Comparison of ENCODE assay signal across 29 cellular contexts in the genomic region with DNA sequence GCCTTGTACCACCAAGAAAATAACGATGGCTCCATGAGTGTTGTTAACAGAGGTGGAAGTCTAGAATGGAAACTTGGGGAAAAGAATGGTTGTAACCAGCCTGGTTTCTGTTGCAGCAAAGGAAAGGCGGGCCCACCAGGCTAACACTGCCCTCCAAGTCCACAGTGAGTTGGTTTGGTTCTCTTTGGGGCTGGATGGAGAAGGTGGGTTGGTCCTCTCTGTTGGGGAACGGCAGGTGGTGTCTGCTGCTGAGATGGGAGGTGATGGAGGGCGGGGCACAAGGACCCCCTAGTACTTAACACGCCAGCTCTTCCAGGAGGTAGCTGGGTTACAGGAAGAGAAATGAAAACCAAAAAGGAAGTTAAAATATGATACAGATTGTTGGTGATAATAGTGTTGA.
A peak's percentile ranks its signal among the peaks of the same experiment; 100 is the strongest.
DNase-seq lines count a peak whose midpoint lies in the region; ATAC-seq, FAIRE-seq and TF ChIP-seq lines count a peak whose summit lies in the region.
"Had no signal": no experiment of that assay in that cellular context is flagged by ENCODE, and none has a peak within 500 bp of the region (broad histone marks: within the 10 kb centered on the region; RNA-seq: fewer than 3 reads in every experiment).

No MANE protein-coding gene starts in this region.

- H3K9ac ChIP-seq in astrocyte (ENCODE audit: low read length): no peak overlapping the region

- DNase-seq in T-helper 2 cell treated with Interferon-gamma antibody and Interleukin-4, amounts not matched to agents 5 μg/mL and 100 μg/mL, for 36 hours (ENCODE audit: low spot score): no peak
- DNase-seq in T-helper 2 cell (no peak), A549 (ENCODE audit: low read depth in 1 of 2, low spot score in 1 of 2) (no peak), astrocyte (ENCODE audit: low read depth) (no peak), HPDE6-E6E7 (ENCODE audit: extremely low spot score) (no peak), C1 segment of cervical spinal cord (lab: John Stamatoyannopoulos, UW) (no peak), OCI-LY7 (ENCODE audit: low spot score) (no peak)
- no peak for DNase-seq in naive thymus-derived CD4-positive, alpha-beta T cell
- DNase-seq: activated CD4-positive, alpha-beta T cell treated with anti-CD3 and anti-CD28 coated beads for 4 hours; activated T-cell treated with anti-CD3 and anti-CD28 coated beads, Interleukin-2, amount 50 U/mL, for 4 hours; central memory CD4-positive, alpha-beta T cell; endodermal cell; foreskin fibroblast; NCI-H146; NCI-H446; NCI-H774; occipital lobe; Peyer's patch; SHP77 had no signal

- TF ChIP-seq RAD21 in A549 (conservative IDR thresholded peaks at IDR 0.05 in 1 of 2, IDR thresholded peaks at IDR 0.05 in 1 of 2): no peak

- H3K36me3 ChIP-seq in astrocyte (ENCODE audit: insufficient read depth, low read length): no peaks in the 10 kb centered on the region
- peaks cover 0 to 87% (median 7%) of the 10 kb centered on the region in 3 experiments for H3K36me3 ChIP-seq in naive thymus-derived CD4-positive, alpha-beta T cell (ENCODE audit: control insufficient read depth in 2 of 3, insufficient read depth in 3 of 3, low read length in 3 of 3)
- H3K36me3 ChIP-seq in OCI-LY7 (ENCODE audit: insufficient read depth, low read length): peaks cover 37% of the 10 kb centered on the region; the same call in 1 of the 2 replicates

- CTCF ChIA-PET in A549 (lab: Yijun Ruan, JAX) (interaction anchor here (0.9 to 2.8 kb wide), 4 partner anchors 15 to 79 kb away, joined by 3 to 8 read pairs (median 6); no protein-coding TSS in a partner anchor), OCI-LY7 (lab: Charles Lee; ENCODE audit: unreplicated experiment) (no interaction called here)
- CTCF ChIA-PET in naive thymus-derived CD4-positive, alpha-beta T cell (lab: Charles Lee): no interaction called here

- H3K9me3 ChIP-seq in A549 (no peaks in the 10 kb centered on the region), astrocyte (ENCODE audit: insufficient read depth, low read depth, low read length) (no peaks in the 10 kb centered on the region), OCI-LY7 (ENCODE audit: low read length) (no peaks in the 10 kb centered on the region)
- H3K9me3 ChIP-seq in naive thymus-derived CD4-positive, alpha-beta T cell (ENCODE audit: control insufficient read depth in 2 of 3, low read length in 3 of 3): no peaks in the 10 kb centered on the region
- H3K9me3 ChIP-seq: esophagus muscularis mucosa, left lung, Peyer's patch, prostate gland, tibial nerve had no signal

- no peaks in the 10 kb centered on the region for H3K27me3 Mint-ChIP-seq in T-helper 2 cell treated with Interferon-gamma antibody and Interleukin-4, amounts not matched to agents 5 μg/mL and 100 μg/mL, for 36 hours (ENCODE audit: low read depth)
- no peaks in the 10 kb centered on the region for H3K27me3 Mint-ChIP-seq in astrocyte (ENCODE audit: low read depth, unreplicated experiment)
- no peaks in the 10 kb centered on the region for H3K27me3 Mint-ChIP-seq in naive thymus-derived CD4-positive, alpha-beta T cell
- H3K27me3 Mint-ChIP-seq: activated naive CD4-positive, alpha-beta T cell treated with anti-CD3 and anti-CD28 coated beads, Interleukin-2, amount 50 U/mL, for 24 hours; dendritic cell treated with granulocyte-macrophage colony-stimulating factor and Interleukin-4, amounts not matched to agents 40 ng/mL and 50 ng/mL, for 4 days had no signal

- intact Hi-C loops in naive thymus-derived CD4-positive, alpha-beta T cell (cut with micrococcal nuclease): no loop called here
- intact Hi-C loops in OCI-LY7 (cut with micrococcal nuclease; ENCODE audit: unreplicated experiment): no loop called here

- peaks cover 5% of the 10 kb centered on the region for H3K4me1 Mint-ChIP-seq in T-helper 2 cell treated with Interferon-gamma antibody and Interleukin-4, amounts not matched to agents 5 μg/mL and 100 μg/mL, for 36 hours (ENCODE audit: low read depth)
- H3K4me1 Mint-ChIP-seq in astrocyte (ENCODE audit: low read depth, unreplicated experiment): peaks cover 25% of the 10 kb centered on the region
- peaks cover 0 to 8% (median 0%) of the 10 kb centered on the region in 7 donors for H3K4me1 Mint-ChIP-seq in naive thymus-derived CD4-positive, alpha-beta T cell
- H3K4me1 Mint-ChIP-seq: activated naive CD4-positive, alpha-beta T cell treated with anti-CD3 and anti-CD28 coated beads, Interleukin-2, amount 50 U/mL, for 24 hours; CD14-positive monocyte; endodermal cell had no signal

- no peak overlapping the region for H3K4me2 ChIP-seq in A549
- H3K4me2 ChIP-seq in astrocyte (ENCODE audit: low read length): no peak overlapping the region
- no peak overlapping the region for H3K4me2 ChIP-seq in OCI-LY7 (ENCODE audit: low read length)

- no peaks in the 10 kb centered on the region for H3K9me2 ChIP-seq in OCI-LY7 (ENCODE audit: insufficient read depth, low read length)

- peaks cover 23% of the 10 kb centered on the region for H3K36me3 Mint-ChIP-seq in T-helper 2 cell treated with Interferon-gamma antibody and Interleukin-4, amounts not matched to agents 5 μg/mL and 100 μg/mL, for 36 hours (ENCODE audit: low read depth)
- peaks cover 35% of the 10 kb centered on the region for H3K36me3 Mint-ChIP-seq in astrocyte (ENCODE audit: low read depth, unreplicated experiment)
- H3K36me3 Mint-ChIP-seq in naive thymus-derived CD4-positive, alpha-beta T cell: peaks cover 7 to 48% (median 15%) of the 10 kb centered on the region in 5 donors

- peak overlapping the region; percentile 57 for H3K27ac Mint-ChIP-seq in T-helper 2 cell treated with Interferon-gamma antibody and Interleukin-4, amounts not matched to agents 5 μg/mL and 100 μg/mL, for 36 hours
- H3K27ac Mint-ChIP-seq in astrocyte (ENCODE audit: unreplicated experiment): peak overlapping the region; percentile 8
- peak overlapping the region; percentile 28 to 81 (median 68) for H3K27ac Mint-ChIP-seq in naive thymus-derived CD4-positive, alpha-beta T cell
- H3K27ac Mint-ChIP-seq: activated naive CD4-positive, alpha-beta T cell treated with anti-CD3 and anti-CD28 coated beads, Interleukin-2, amount 50 U/mL, for 24 hours; dendritic cell treated with granulocyte-macrophage colony-stimulating factor and Interleukin-4, amounts not matched to agents 40 ng/mL and 50 ng/mL, for 4 days; endodermal cell had no signal

- no peaks in the 10 kb centered on the region for H3K9me3 Mint-ChIP-seq in T-helper 2 cell treated with Interferon-gamma antibody and Interleukin-4, amounts not matched to agents 5 μg/mL and 100 μg/mL, for 36 hours
- no peaks in the 10 kb centered on the region for H3K9me3 Mint-ChIP-seq in astrocyte (ENCODE audit: unreplicated experiment)
- H3K9me3 Mint-ChIP-seq in naive thymus-derived CD4-positive, alpha-beta T cell: peaks cover 0 to 1% (median 0%) of the 10 kb centered on the region in 11 donors
- H3K9me3 Mint-ChIP-seq: activated naive CD4-positive, alpha-beta T cell treated with anti-CD3 and anti-CD28 coated beads, Interleukin-2, amount 50 U/mL, for 24 hours; activated T-cell treated with anti-CD3 and anti-CD28 coated beads, Interleukin-2, amount 50 U/mL, for 4 hours; dendritic cell treated with granulocyte-macrophage colony-stimulating factor and Interleukin-4, amounts not matched to agents 40 ng/mL and 50 ng/mL, for 4 days; endodermal cell had no signal

- BruUV-seq in OCI-LY7 (replicated peaks; lab: Mats Ljungman, UMichigan): no TSS peak

- H2AFZ ChIP-seq in astrocyte (ENCODE audit: low read depth, low read length) (no peak overlapping the region), OCI-LY7 (ENCODE audit: low read length) (no peak overlapping the region)

- peaks cover 57% of the 10 kb centered on the region for H3K4me1 ChIP-seq in A549
- H3K4me1 ChIP-seq in astrocyte (ENCODE audit: insufficient read depth, low read length): peaks cover 29% of the 10 kb centered on the region
- no peaks in the 10 kb centered on the region for H3K4me1 ChIP-seq in naive thymus-derived CD4-positive, alpha-beta T cell (ENCODE audit: control insufficient read depth in 2 of 2, insufficient read depth in 2 of 2, low read length in 2 of 2)
- peaks cover 6% of the 10 kb centered on the region for H3K4me1 ChIP-seq in OCI-LY7 (ENCODE audit: insufficient read depth, low read length, poor library complexity, severe bottlenecking)
- H3K4me1 ChIP-seq: left lung had no signal

- no peak for ATAC-seq in A549
- ATAC-seq in naive thymus-derived CD4-positive, alpha-beta T cell: no peak
- ATAC-seq: activated T-cell treated with anti-CD3 and anti-CD28 coated beads, Interleukin-2, amount 50 U/mL, for 4 hours; sciatic nerve had no signal

- TF ChIP-seq EP300 in A549 (IDR thresholded peaks at IDR 0.05): no peak

- TF ChIP-seq CTCF in A549 (IDR thresholded peaks at IDR 0.05): no peak
- TF ChIP-seq CTCF in astrocyte (IDR thresholded peaks at IDR 0.05; ENCODE audit: insufficient read depth, low read depth, low read length): no peak
- no peak for TF ChIP-seq CTCF in OCI-LY7 (conservative IDR thresholded peaks at IDR 0.05; ENCODE audit: low read length)

- H3K27ac ChIP-seq in A549 (peak overlapping the region; percentile 94 to 97), astrocyte (ENCODE audit: low read depth, low read length) (no peak overlapping the region), OCI-LY7 (ENCODE audit: low read depth, low read length, poor library complexity, severe bottlenecking) (no peak overlapping the region)
- no peak overlapping the region for H3K27ac ChIP-seq in naive thymus-derived CD4-positive, alpha-beta T cell (ENCODE audit: low read depth, low read length)
- H3K27ac ChIP-seq: 22Rv1, esophagus muscularis mucosa, left lung, prostate gland, tibial nerve had no signal

- no peaks in the 10 kb centered on the region for H3K79me2 ChIP-seq in astrocyte (ENCODE audit: insufficient read depth, low read length)
- no peaks in the 10 kb centered on the region for H3K79me2 ChIP-seq in OCI-LY7 (ENCODE audit: insufficient read depth, low read depth, low read length)

- WGBS in A549 (ENCODE audit: missing lambda C conversion rate): 95% methylated on average over 5 of the region's 5 CpGs

- H3K27me3 ChIP-seq in astrocyte (ENCODE audit: insufficient read depth, low read length): no peaks in the 10 kb centered on the region
- no peaks in the 10 kb centered on the region for H3K27me3 ChIP-seq in naive thymus-derived CD4-positive, alpha-beta T cell (ENCODE audit: control insufficient read depth in 2 of 2, insufficient read depth in 2 of 2, low read length in 2 of 2)
- H3K27me3 ChIP-seq: esophagus muscularis mucosa, left lung, Peyer's patch, tibial nerve had no signal

- no peak overlapping the region for H3K4me3 Mint-ChIP-seq in T-helper 2 cell treated with Interferon-gamma antibody and Interleukin-4, amounts not matched to agents 5 μg/mL and 100 μg/mL, for 36 hours
- no peak overlapping the region for H3K4me3 Mint-ChIP-seq in astrocyte (ENCODE audit: unreplicated experiment)
- no peak overlapping the region for H3K4me3 Mint-ChIP-seq in naive thymus-derived CD4-positive, alpha-beta T cell
- H3K4me3 Mint-ChIP-seq: activated naive CD4-positive, alpha-beta T cell treated with anti-CD3 and anti-CD28 coated beads, Interleukin-2, amount 50 U/mL, for 24 hours; activated T-cell treated with anti-CD3 and anti-CD28 coated beads, Interleukin-2, amount 50 U/mL, for 4 hours; CD14-positive monocyte; dendritic cell treated with granulocyte-macrophage colony-stimulating factor and Interleukin-4, amounts not matched to agents 40 ng/mL and 50 ng/mL, for 4 days; endodermal cell had no signal

- H3K4me3 ChIP-seq in A549 (no peak overlapping the region), astrocyte (ENCODE audit: insufficient read depth, low read depth, low read length) (no peak overlapping the region), OCI-LY7 (ENCODE audit: low read depth, low read length, poor library complexity, severe bottlenecking) (no peak overlapping the region)
- H3K4me3 ChIP-seq in naive thymus-derived CD4-positive, alpha-beta T cell (ENCODE audit: low read length): no peak overlapping the region
- H3K4me3 ChIP-seq: esophagus muscularis mucosa, left lung, Peyer's patch, prostate gland, tibial nerve had no signal

- H4K20me1 ChIP-seq in astrocyte (ENCODE audit: insufficient read depth, low read length): peaks cover 5% of the 10 kb centered on the region
- H4K20me1 ChIP-seq in OCI-LY7 (ENCODE audit: insufficient read depth, low read length): no peaks in the 10 kb centered on the region

- POLR2A ChIA-PET in A549 (lab: Yijun Ruan, JAX) (no interaction called here), OCI-LY7 (lab: Charles Lee) (no interaction called here)
- POLR2A ChIA-PET in naive thymus-derived CD4-positive, alpha-beta T cell (lab: Charles Lee): no interaction called here

- no peak for TF ChIP-seq POLR2A in A549 (IDR thresholded peaks at IDR 0.05; ENCODE audit: low read length)

- FAIRE-seq in A549 (lab: Jason Lieb, UNC) (no peak), astrocyte (lab: Jason Lieb, UNC) (no peak)
- FAIRE-seq: islet of Langerhans had no signal

Comparison
In these comparisons a context has a peak if more than half of its experiments do, and no peak if none do; other contexts are left out.
1. H3K27ac Mint-ChIP-seq: peak in every context shown above with its lines; median percentile 68 in naive thymus-derived CD4-positive, alpha-beta T cell; 57 in T-helper 2 cell treated with Interferon-gamma antibody and Interleukin-4, amounts not matched to agents 5 μg/mL and 100 μg/mL, for 36 hours; 8 in astrocyte.
2. H3K27ac ChIP-seq: peak in A549 (2 of 2); none in astrocyte (single experiment), naive thymus-derived CD4-positive, alpha-beta T cell (single experiment) and OCI-LY7 (single experiment).